In genomic region chr5:141567513-141568117, GRCh38 we compare ENCODE assay signal across 8 cellular contexts. TPM values are rescaled to one million over a fixed set of nuclear protein-coding genes. Genes with fewer than 3 reads are reported as not detected.
DNase-seq lines count a peak whose midpoint lies in the region; TF ChIP-seq lines count a peak whose summit lies in the region.

No MANE protein-coding gene starts in this region.

- H3K9me3 Mint-ChIP-seq in T-helper 2 cell treated with Interferon-gamma antibody and Interleukin-4, amounts not matched to agents 5 μg/mL and 100 μg/mL, for 36 hours = no peaks in the 10 kb centered on the region
- no peaks in the 10 kb centered on the region for H3K9me3 Mint-ChIP-seq in immature natural killer cell
- no peaks in the 10 kb centered on the region for H3K9me3 Mint-ChIP-seq in activated naive CD4-positive, alpha-beta T cell treated with anti-CD3 and anti-CD28 coated beads for 36 hours

- no peak overlapping the region for H3K4me3 ChIP-seq in AG09309 (ENCODE audit: control insufficient read depth, low read depth, low read length)

- no peaks in the 10 kb centered on the region for H3K27me3 Mint-ChIP-seq in T-helper 2 cell treated with Interferon-gamma antibody and Interleukin-4, amounts not matched to agents 5 μg/mL and 100 μg/mL, for 36 hours (ENCODE audit: low read depth)
- H3K27me3 Mint-ChIP-seq in immature natural killer cell (ENCODE audit: low read depth in 3 of 3) = peaks cover 0 to 2% (median 0%) of the 10 kb centered on the region in 3 donors
- H3K27me3 Mint-ChIP-seq in activated naive CD4-positive, alpha-beta T cell treated with anti-CD3 and anti-CD28 coated beads for 36 hours (ENCODE audit: low read depth) = no peaks in the 10 kb centered on the region

- peak overlapping the region; percentile 27 for H3K27ac Mint-ChIP-seq in T-helper 2 cell treated with Interferon-gamma antibody and Interleukin-4, amounts not matched to agents 5 μg/mL and 100 μg/mL, for 36 hours
- H3K27ac Mint-ChIP-seq in immature natural killer cell = peak overlapping the region; percentile 39 to 78 (median 62)
- no peak overlapping the region for H3K27ac Mint-ChIP-seq in activated naive CD4-positive, alpha-beta T cell treated with anti-CD3 and anti-CD28 coated beads for 36 hours

- peaks cover 76% of the 10 kb centered on the region for H3K36me3 Mint-ChIP-seq in T-helper 2 cell treated with Interferon-gamma antibody and Interleukin-4, amounts not matched to agents 5 μg/mL and 100 μg/mL, for 36 hours (ENCODE audit: low read depth)
- peaks cover 10 to 69% (median 40%) of the 10 kb centered on the region in 3 donors for H3K36me3 Mint-ChIP-seq in immature natural killer cell
- peaks cover 32% of the 10 kb centered on the region for H3K36me3 Mint-ChIP-seq in activated naive CD4-positive, alpha-beta T cell treated with anti-CD3 and anti-CD28 coated beads for 36 hours (ENCODE audit: low read depth)

- H3K4me1 Mint-ChIP-seq in T-helper 2 cell treated with Interferon-gamma antibody and Interleukin-4, amounts not matched to agents 5 μg/mL and 100 μg/mL, for 36 hours (ENCODE audit: low read depth) = peaks cover 16% of the 10 kb centered on the region
- H3K4me1 Mint-ChIP-seq in immature natural killer cell = peaks cover 21 to 53% of the 10 kb centered on the region in 2 donors
- peaks cover 14% of the 10 kb centered on the region for H3K4me1 Mint-ChIP-seq in activated naive CD4-positive, alpha-beta T cell treated with anti-CD3 and anti-CD28 coated beads for 36 hours (ENCODE audit: low read depth)

- peak; percentile 84 for TF ChIP-seq CTCF in AG09309 (IDR thresholded peaks at IDR 0.05; ENCODE audit: control insufficient read depth, insufficient read depth, low read depth, low read length, missing control alignments)
- TF ChIP-seq CTCF in GM12874 (IDR thresholded peaks at IDR 0.05; ENCODE audit: insufficient read depth, low read depth, low read length) = peak; percentile 68

- CTCF ChIA-PET in activated naive CD4-positive, alpha-beta T cell treated with anti-CD3 and anti-CD28 coated beads for 36 hours (lab: Charles Lee) = interaction anchor here (0.5 to 4.2 kb wide), 22 partner anchors 10 to 1476 kb away, joined by 3 to 36 read pairs (median 4); partner anchors contain the start of genes DIAPH1, FCHSD1, PCDHGA10 and PCDHGA11

- no peak for DNase-seq in AG09309 (ENCODE audit: low read depth)
- DNase-seq in T-helper 2 cell treated with Interferon-gamma antibody and Interleukin-4, amounts not matched to agents 5 μg/mL and 100 μg/mL, for 36 hours (ENCODE audit: low spot score) = no peak
- peak in 2 of 3 donors; percentile 18 to 25 for DNase-seq in immature natural killer cell
- DNase-seq in posterior cingulate gyrus = no peak
- DNase-seq in activated CD4-positive, CD25-positive, alpha-beta regulatory T cell (lab: John Stamatoyannopoulos, UW) = no peak
- DNase-seq in activated CD8-positive, alpha-beta memory T cell treated with anti-CD3 and anti-CD28 coated beads, Interleukin-2, amount 50 U/mL, for 48 hours = no peak
- no peak for DNase-seq in activated naive CD4-positive, alpha-beta T cell treated with anti-CD3 and anti-CD28 coated beads for 36 hours

- no peak overlapping the region for H3K4me3 Mint-ChIP-seq in T-helper 2 cell treated with Interferon-gamma antibody and Interleukin-4, amounts not matched to agents 5 μg/mL and 100 μg/mL, for 36 hours
- H3K4me3 Mint-ChIP-seq in immature natural killer cell = no peak overlapping the region
- no peak overlapping the region for H3K4me3 Mint-ChIP-seq in activated naive CD4-positive, alpha-beta T cell treated with anti-CD3 and anti-CD28 coated beads for 36 hours

- intact Hi-C loops in posterior cingulate gyrus (cut with DNase I) = loop anchor here (10.0 kb wide), 1 partner anchor 383 kb away; the partner anchor contains the start of genes PCDHB16 and PCDHB9
- intact Hi-C loops in activated naive CD4-positive, alpha-beta T cell treated with anti-CD3 and anti-CD28 coated beads for 36 hours (cut with micrococcal nuclease) = loop anchor here (2.0 kb wide), 1 partner anchor 1011 kb away; the partner anchor contains the start of gene SRA1

RNA-seq across cellular contexts. Expression of gene DIAPH1, which starts 51.2 kb away (rescaled TPM):
- polyA plus RNA-seq in immature natural killer cell = 100 to 1,000 TPM; 108 to 187 (median 123) TPM
- total RNA-seq in activated naive CD4-positive, alpha-beta T cell treated with anti-CD3 and anti-CD28 coated beads for 36 hours = 100 to 1,000 TPM; 165 to 169 TPM

Comparison
In these comparisons a context has a peak if more than half of its experiments do, and no peak if none do; other contexts are left out.
1. DNase-seq: peak in immature natural killer cell (2 of 3); none in AG09309 (single experiment), T-helper 2 cell treated with Interferon-gamma antibody and Interleukin-4, amounts not matched to agents 5 μg/mL and 100 μg/mL, for 36 hours (single experiment), posterior cingulate gyrus (0 of 10), activated CD4-positive, CD25-positive, alpha-beta regulatory T cell (0 of 4), activated CD8-positive, alpha-beta memory T cell treated with anti-CD3 and anti-CD28 coated beads, Interleukin-2, amount 50 U/mL, for 48 hours (single experiment) and activated naive CD4-positive, alpha-beta T cell treated with anti-CD3 and anti-CD28 coated beads for 36 hours (single experiment).